14 cellular contexts compared by ENCODE assay signal in the genomic region with DNA sequence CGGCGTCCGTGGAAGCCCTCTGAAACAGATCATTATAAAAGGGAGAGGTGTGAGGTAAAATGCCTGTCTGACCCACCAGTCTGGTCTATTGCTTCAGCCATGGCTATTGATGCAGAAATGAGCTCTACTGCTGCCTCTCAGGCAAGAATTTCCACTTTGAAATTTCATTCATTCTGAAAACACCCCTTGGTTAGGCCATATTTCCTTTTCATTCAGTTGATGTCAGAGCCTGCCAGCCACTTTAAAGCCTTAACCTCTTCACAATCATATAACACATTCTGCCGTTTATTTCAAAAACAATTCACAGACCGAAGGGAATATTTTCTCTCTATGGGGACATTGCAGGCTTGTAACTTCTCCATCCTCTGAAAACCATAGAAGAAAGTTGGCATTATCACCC.
"Had no signal": no experiment of that assay in that cellular context is flagged by ENCODE, and none has a peak within 500 bp of the region (broad histone marks: within the 10 kb centered on the region; RNA-seq: fewer than 3 reads in every experiment).

No MANE protein-coding gene starts in this region.

- H3K27ac Mint-ChIP-seq: activated naive CD8-positive, alpha-beta T cell had no signal

- H3K4me1 ChIP-seq: breast epithelium, esophagus muscularis mucosa, sigmoid colon had no signal

- DNase-seq: anterior cingulate cortex; dermis blood vessel endothelial cell; glutamatergic neuron; left colon; naive thymus-derived CD4-positive, alpha-beta T cell; sigmoid colon; stimulated activated CD4-positive, alpha-beta T cell treated with anti-CD3 and anti-CD28 coated beads, Interleukin-2, amount 100 ng/mL, for 24 hours; stimulated activated naive CD4-positive, alpha-beta T cell treated with Interleukin-2 at 50 U/mL for 16 hours; T1000 had no signal

- H3K27me3 ChIP-seq: breast epithelium, sigmoid colon had no signal

- H3K36me3 ChIP-seq: breast epithelium, esophagus muscularis mucosa, sigmoid colon, thoracic aorta had no signal

- H3K4me3 Mint-ChIP-seq: activated naive CD8-positive, alpha-beta T cell; naive thymus-derived CD4-positive, alpha-beta T cell had no signal

- H3K4me3 ChIP-seq: breast epithelium, esophagus muscularis mucosa, lung, sigmoid colon, thoracic aorta had no signal

- H3K27ac ChIP-seq: breast epithelium, esophagus muscularis mucosa, sigmoid colon, thoracic aorta had no signal

- H3K36me3 Mint-ChIP-seq: naive thymus-derived CD4-positive, alpha-beta T cell had no signal

- ATAC-seq: left colon; naive thymus-derived CD4-positive, alpha-beta T cell had no signal
